In the genomic region with DNA sequence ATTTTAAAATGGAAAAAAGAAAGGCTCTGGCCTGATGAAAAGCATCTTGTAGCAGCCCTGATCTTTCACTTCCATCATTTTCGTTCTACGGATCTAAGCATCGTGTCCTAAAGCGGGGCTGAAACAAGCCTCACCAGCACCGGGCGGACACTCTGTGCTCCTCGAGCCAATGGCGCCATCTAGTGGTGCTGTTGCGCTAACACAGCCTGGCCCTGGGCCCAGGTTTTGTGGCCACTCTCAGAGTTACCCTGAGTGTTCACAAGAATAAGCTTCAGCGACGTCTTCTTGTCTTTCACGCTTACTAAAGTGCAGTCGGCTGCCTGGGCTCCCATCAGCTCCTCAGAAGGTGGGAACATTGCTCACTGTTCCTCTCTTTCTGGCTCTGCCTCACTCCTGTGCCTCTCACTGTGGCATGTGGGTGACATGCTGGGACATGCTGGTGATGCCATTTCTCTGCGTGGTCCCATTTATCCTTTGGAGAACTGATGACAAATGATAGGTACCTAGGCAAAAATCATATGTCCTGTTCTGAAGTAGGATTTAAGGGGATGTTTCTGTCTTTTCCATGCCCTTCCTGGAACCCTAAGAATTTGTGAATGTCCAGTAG, we compare ENCODE assay signal across 1 cellular context.
TF ChIP-seq lines count a peak whose summit lies in the region.

No MANE protein-coding gene starts in this region.

TF ChIP-seq in GM23338, 12 proteins besides CTCF, POLR2A, EP300 and RAD21 (continued from another document):
- TF ChIP-seq ZNF462 (CRISPR knock-in tag; IDR thresholded peaks at IDR 0.05) (no peak), EZH2phosphoT487 (IDR thresholded peaks at IDR 0.05; ENCODE audit: unreplicated experiment) (no peak), POLR2AphosphoS5 (IDR thresholded peaks at IDR 0.05; ENCODE audit: low read depth) (no peak), EZH2 (IDR thresholded peaks at IDR 0.05; ENCODE audit: low read depth, unreplicated experiment) (no peak)
